Comparison of ENCODE assay signal across 3 cellular contexts in genomic region chr9:85260288-85260687, GRCh38.
"Had no signal": no experiment of that assay in that cellular context is flagged by ENCODE, and none has a peak within 500 bp of the region (broad histone marks: within the 10 kb centered on the region; RNA-seq: fewer than 3 reads in every experiment).

No MANE protein-coding gene starts in this region.

- H3K4me3 ChIP-seq: GM12878 had no signal

- ATAC-seq: GM12878 had no signal

- DNase-seq: GDM1, GF-D8 had no signal
